Comparison of ENCODE assay signal across 14 cellular contexts in the genomic region with DNA sequence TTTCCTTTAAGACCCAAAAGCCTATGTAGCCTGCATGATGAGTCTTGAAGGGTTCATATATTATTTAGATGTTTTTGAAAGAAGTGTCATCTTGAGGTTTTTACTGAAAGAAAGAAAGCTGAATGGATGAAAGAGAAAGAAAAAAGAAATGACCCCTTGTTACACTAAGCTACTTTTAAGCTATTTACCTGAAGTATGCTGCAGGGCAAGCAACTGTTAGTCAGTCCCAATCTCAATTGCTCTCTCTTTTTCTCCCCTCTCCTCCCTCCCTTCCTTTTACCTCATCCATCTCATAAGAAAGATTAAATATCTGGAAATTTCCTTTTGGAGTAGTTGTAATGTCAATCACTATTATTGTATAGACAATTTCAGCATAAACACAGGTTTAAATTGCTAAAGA.
"Had no signal": no experiment of that assay in that cellular context is flagged by ENCODE, and none has a peak within 500 bp of the region (broad histone marks: within the 10 kb centered on the region; RNA-seq: fewer than 3 reads in every experiment).

No MANE protein-coding gene starts in this region.

- H3K4me3 ChIP-seq: ascending aorta, esophagus muscularis mucosa, pancreas, thoracic aorta had no signal

- H3K4me3 Mint-ChIP-seq: activated CD8-positive, alpha-beta memory T cell treated with anti-CD3 and anti-CD28 coated beads, Interleukin-2, amount 10 ng/mL, durations not matched to agents 7 days and 5 days; activated naive CD4-positive, alpha-beta T cell treated with anti-CD3 and anti-CD28 coated beads for 36 hours; neural crest cell; stimulated activated effector memory CD8-positive, alpha-beta T cell treated with anti-CD3 and anti-CD28 coated beads, Interleukin-12 subunit alpha, Interleukin-12 subunit beta, amount 100 ng/mL, for 72 hours; T-cell had no signal

- H3K27me3 Mint-ChIP-seq: activated CD8-positive, alpha-beta memory T cell treated with anti-CD3 and anti-CD28 coated beads, Interleukin-2, amount 10 ng/mL, durations not matched to agents 7 days and 5 days had no signal

- H3K4me1 ChIP-seq: ascending aorta, esophagus muscularis mucosa, pancreas had no signal

- H3K4me1 Mint-ChIP-seq: activated CD8-positive, alpha-beta memory T cell treated with anti-CD3 and anti-CD28 coated beads, Interleukin-2, amount 10 ng/mL, durations not matched to agents 7 days and 5 days; stimulated activated effector memory CD8-positive, alpha-beta T cell treated with anti-CD3 and anti-CD28 coated beads, Interleukin-12 subunit alpha, Interleukin-12 subunit beta, amount 100 ng/mL, for 72 hours; T-cell had no signal

- H3K36me3 Mint-ChIP-seq: activated CD8-positive, alpha-beta memory T cell treated with anti-CD3 and anti-CD28 coated beads, Interleukin-2, amount 10 ng/mL, durations not matched to agents 7 days and 5 days; stimulated activated effector memory CD8-positive, alpha-beta T cell treated with anti-CD3 and anti-CD28 coated beads, Interleukin-12 subunit alpha, Interleukin-12 subunit beta, amount 100 ng/mL, for 72 hours; T-cell had no signal

- DNase-seq: activated CD4-positive, alpha-beta T cell treated with anti-CD3 and anti-CD28 coated beads, Interleukin-2, amount 50 U/mL, for 48 hours; activated CD4-positive, CD25-positive, alpha-beta regulatory T cell treated with anti-CD3 and anti-CD28 coated beads, Interleukin-2, amount 50 U/mL, for 72 hours; activated CD8-positive, alpha-beta memory T cell treated with anti-CD3 and anti-CD28 coated beads, Interleukin-2, amount 10 ng/mL, durations not matched to agents 7 days and 5 days; activated naive CD4-positive, alpha-beta T cell treated with anti-CD3 and anti-CD28 coated beads for 36 hours; activated T-cell treated with anti-CD3 and anti-CD28 coated beads, Interleukin-2, amount 50 U/mL, for 1 hour; pancreas; T-cell; T-helper 9 cell had no signal

- H3K27me3 ChIP-seq: ascending aorta, esophagus muscularis mucosa, pancreas had no signal

- H3K27ac Mint-ChIP-seq: activated CD8-positive, alpha-beta memory T cell treated with anti-CD3 and anti-CD28 coated beads, Interleukin-2, amount 10 ng/mL, durations not matched to agents 7 days and 5 days; activated naive CD4-positive, alpha-beta T cell treated with anti-CD3 and anti-CD28 coated beads for 36 hours; activated T-helper 2 cell treated with anti-CD3 and anti-CD28 coated beads, Interferon-gamma antibody, Interleukin-2, Interleukin-4, amounts not matched to agents 10 μg/mL and 5 μg/mL and 100 μg/mL, durations not matched to agents 14 hours and 24 hours and 36 hours; stimulated activated effector memory CD8-positive, alpha-beta T cell treated with anti-CD3 and anti-CD28 coated beads, Interleukin-12 subunit alpha, Interleukin-12 subunit beta, amount 100 ng/mL, for 72 hours; T-cell had no signal

- H3K9me3 ChIP-seq: ascending aorta, esophagus muscularis mucosa, pancreas, thoracic aorta had no signal

- H3K9me3 Mint-ChIP-seq: activated naive CD4-positive, alpha-beta T cell treated with anti-CD3 and anti-CD28 coated beads for 36 hours; activated T-helper 2 cell treated with anti-CD3 and anti-CD28 coated beads, Interferon-gamma antibody, Interleukin-2, Interleukin-4, amounts not matched to agents 10 μg/mL and 5 μg/mL and 100 μg/mL, durations not matched to agents 14 hours and 24 hours and 36 hours; neural crest cell; stimulated activated effector memory CD8-positive, alpha-beta T cell treated with anti-CD3 and anti-CD28 coated beads, Interleukin-12 subunit alpha, Interleukin-12 subunit beta, amount 100 ng/mL, for 72 hours had no signal

- H3K27ac ChIP-seq: ascending aorta, esophagus muscularis mucosa, pancreas, thoracic aorta had no signal

- ATAC-seq: activated CD8-positive, alpha-beta memory T cell treated with anti-CD3 and anti-CD28 coated beads, Interleukin-2, amount 10 ng/mL, durations not matched to agents 7 days and 5 days; pancreas; stimulated activated effector memory CD8-positive, alpha-beta T cell treated with anti-CD3 and anti-CD28 coated beads, Interleukin-12 subunit alpha, Interleukin-12 subunit beta, amount 100 ng/mL, for 72 hours; T-cell had no signal

- H3K36me3 ChIP-seq: ascending aorta, esophagus muscularis mucosa, pancreas, thoracic aorta had no signal
